1 cellular context compared by ENCODE assay signal in genomic region chr20:63973636-63974401, GRCh38.
A peak's percentile ranks its signal among the peaks of the same experiment; 100 is the strongest.
TF ChIP-seq lines count a peak whose summit lies in the region.

No MANE protein-coding gene starts in this region.

TF ChIP-seq in K562, 482 proteins besides CTCF, POLR2A, EP300 and RAD21 (continued from another document and continues in another):
- peak; percentile 55 for TF ChIP-seq MAX (CRISPR knock-in tag; IDR thresholded peaks at IDR 0.05)
- 0 out of 2 replicates have a peak, but pooled peaks have one; percentile 9 for TF ChIP-seq EP400 (IDR thresholded peaks at IDR 0.05)
- no peak for TF ChIP-seq ZBTB49 (CRISPR knock-in tag; IDR thresholded peaks at IDR 0.05; ENCODE audit: borderline replicate concordance)
- TF ChIP-seq SNRNP70 (optimal IDR thresholded peaks at IDR 0.05; ENCODE audit: low read depth, low read length): no peak
- peak; percentile 75; the same call in 1 of the 2 replicates for TF ChIP-seq TCF7 (IDR thresholded peaks at IDR 0.05; ENCODE audit: borderline replicate concordance)
- peak; percentile 64 for TF ChIP-seq POLR2G (IDR thresholded peaks at IDR 0.05; ENCODE audit: low read depth, low read length)
- TF ChIP-seq ELF4 (CRISPR knock-in tag; IDR thresholded peaks at IDR 0.05): no peak
- TF ChIP-seq HMGN3 (IDR thresholded peaks at IDR 0.05; ENCODE audit: borderline replicate concordance, extremely low read depth, insufficient read length, low read depth, low read length): peak; percentile 35
- peak; percentile 88 for TF ChIP-seq RB1 (IDR thresholded peaks at IDR 0.05; ENCODE audit: low read depth)
- TF ChIP-seq XRCC5 (IDR thresholded peaks at IDR 0.05; ENCODE audit: low read depth, low read length): peak; percentile 76; the same call in 1 of the 2 replicates
- 0 out of 2 replicates have a peak, but pooled peaks have one; percentile 23 for TF ChIP-seq CREB1 (IDR thresholded peaks at IDR 0.05)
- TF ChIP-seq CREB1 (CRISPR knock-in tag; IDR thresholded peaks at IDR 0.05): peak; percentile 68; the same call in 1 of the 2 replicates
- peak; percentile 96 for TF ChIP-seq ZBTB33 (CRISPR knock-in tag; IDR thresholded peaks at IDR 0.05)
- peak; percentile 58; the same call in 1 of the 2 replicates for TF ChIP-seq CTBP1 (IDR thresholded peaks at IDR 0.05; ENCODE audit: borderline replicate concordance)
- TF ChIP-seq ZMIZ1 (IDR thresholded peaks at IDR 0.05; ENCODE audit: low read depth in 2 of 2, low read length in 2 of 2): 0 out of 4 replicates have a peak, but pooled peaks of 1 of the 2 experiments have one; percentile 39
- TF ChIP-seq SMARCC2 (IDR thresholded peaks at IDR 0.05; ENCODE audit: low read depth): no peak
- peak; percentile 67; the same call in 1 of the 2 replicates for TF ChIP-seq NR2C2 (CRISPR knock-in tag; IDR thresholded peaks at IDR 0.05)
- no peak for TF ChIP-seq NR2C2 (tag; IDR thresholded peaks at IDR 0.05)
- peak; percentile 67 for TF ChIP-seq FIP1L1 (IDR thresholded peaks at IDR 0.05; ENCODE audit: low read depth, low read length, poor library complexity, severe bottlenecking)
- TF ChIP-seq KLF1 (tag; IDR thresholded peaks at IDR 0.05): peak; percentile 47; the same call in 1 of the 2 replicates
- peak; percentile 68; the same call in 1 of the 2 replicates for TF ChIP-seq CREM (IDR thresholded peaks at IDR 0.05; ENCODE audit: low read depth)
- TF ChIP-seq TRIM24 (IDR thresholded peaks at IDR 0.05): 0 out of 4 replicates have a peak, but pooled peaks of 1 of the 2 experiments have one; percentile 10
- peak; percentile 78 for TF ChIP-seq ZBTB7A (IDR thresholded peaks at IDR 0.05; ENCODE audit: borderline replicate concordance, control insufficient read depth, low read depth, low read length)
- peak; percentile 36; the same call in 1 of the 2 replicates for TF ChIP-seq SOX6 (IDR thresholded peaks at IDR 0.05)
- TF ChIP-seq SMC3 (conservative IDR thresholded peaks at IDR 0.05; ENCODE audit: insufficient read depth, low read depth, low read length): peak; percentile 95
- TF ChIP-seq RBM34 (IDR thresholded peaks at IDR 0.05; ENCODE audit: borderline replicate concordance, insufficient read depth, low read length): no peak
- peak; percentile 66 for TF ChIP-seq ARID4B (CRISPR knock-in tag; IDR thresholded peaks at IDR 0.05)
- no peak for TF ChIP-seq ATF1 (CRISPR knock-in tag; IDR thresholded peaks at IDR 0.05)
- peak; percentile 50 for TF ChIP-seq ATF1 (tag; IDR thresholded peaks at IDR 0.05)
- TF ChIP-seq E2F4 (CRISPR knock-in tag; IDR thresholded peaks at IDR 0.05; ENCODE audit: low read depth): 0 out of 2 replicates have a peak, but pooled peaks have one; percentile 20
- TF ChIP-seq HNRNPL (IDR thresholded peaks at IDR 0.05; ENCODE audit: low read depth, low read length): peak; percentile 69; the same call in 1 of the 2 replicates
- 0 out of 2 replicates have a peak, but pooled peaks have one; percentile 24 for TF ChIP-seq SAFB (IDR thresholded peaks at IDR 0.05; ENCODE audit: borderline replicate concordance, low read depth, low read length)
- TF ChIP-seq GTF2F1 (IDR thresholded peaks at IDR 0.05; ENCODE audit: low read depth, low read length): 0 out of 2 replicates have a peak, but pooled peaks have one; percentile 22
- no peak for TF ChIP-seq TCF3 (CRISPR knock-in tag; IDR thresholded peaks at IDR 0.05)
- TF ChIP-seq ZBTB11 (CRISPR knock-in tag; IDR thresholded peaks at IDR 0.05): no peak
- TF ChIP-seq LCOR (CRISPR knock-in tag; IDR thresholded peaks at IDR 0.05): 0 out of 2 replicates have a peak, but pooled peaks have one; percentile 57
- TF ChIP-seq RBFOX2 (IDR thresholded peaks at IDR 0.05; ENCODE audit: low read depth, low read length): peak; percentile 56; the same call in 1 of the 2 replicates
- 0 out of 2 replicates have a peak, but pooled peaks have one; percentile 38 for TF ChIP-seq JUND (IDR thresholded peaks at IDR 0.05; ENCODE audit: borderline replicate concordance, low read depth, low read length)
- no peak; the same call in 2 of the 3 replicates for TF ChIP-seq JUND (tag; IDR thresholded peaks at IDR 0.05; ENCODE audit: borderline replicate concordance, low read depth, low read length)
- peak; percentile 44; the same call in 1 of the 2 replicates for TF ChIP-seq ATF7 (IDR thresholded peaks at IDR 0.05)
- no peak for TF ChIP-seq STAT5A (IDR thresholded peaks at IDR 0.05; ENCODE audit: borderline replicate concordance, low read length)
- peak; percentile 52 for TF ChIP-seq SAP30 (IDR thresholded peaks at IDR 0.05; ENCODE audit: borderline replicate concordance, insufficient read depth, low read depth, low read length, poor library complexity, severe bottlenecking)
- TF ChIP-seq DEAF1 (CRISPR knock-in tag; IDR thresholded peaks at IDR 0.05): peak; percentile 70
- TF ChIP-seq CXXC5 (CRISPR knock-in tag; IDR thresholded peaks at IDR 0.05): peak; percentile 75
